ENCODE assay signal across 10 cellular contexts in genomic region chrX:69128573-69128972, GRCh38. TPM values are rescaled to one million over a fixed set of nuclear protein-coding genes. Genes with fewer than 3 reads are reported as not detected.
DNase-seq lines count a peak whose midpoint lies in the region; ATAC-seq and TF ChIP-seq lines count a peak whose summit lies in the region.
"Had no signal": no experiment of that assay in that cellular context is flagged by ENCODE, and none has a peak within 500 bp of the region (broad histone marks: within the 10 kb centered on the region; RNA-seq: fewer than 3 reads in every experiment).

No MANE protein-coding gene starts in this region.

- H3K9me3 Mint-ChIP-seq in WTC11 = no peaks in the 10 kb centered on the region

- no peak overlapping the region for H3K27ac Mint-ChIP-seq in WTC11

- peak overlapping the region; percentile 45; the same call in 1 of the 2 replicates for H3K4me3 Mint-ChIP-seq in WTC11

- peak; percentile 80 for ATAC-seq in WTC11
- ATAC-seq in left cardiac atrium = peak; percentile 48 to 88
- ATAC-seq in activated CD4-positive, CD25-positive, alpha-beta regulatory T cell treated with anti-CD3 and anti-CD28 coated beads, Interleukin-2, amount 50 U/mL, for 24 hours = no peak

- DNase-seq in ELR (ENCODE audit: low read depth) = peak; percentile 33
- peak; percentile 51 for DNase-seq in WTC11 (ENCODE audit: low spot score)
- peak; percentile 40 for DNase-seq in left cardiac atrium
- peak; percentile 57 for DNase-seq in retina
- DNase-seq in GOT3 (lab: John Stamatoyannopoulos, UW) = no peak
- DNase-seq in T-helper 1 cell = no peak
- no peak for DNase-seq in mucosa of gallbladder (ENCODE audit: low spot score)
- DNase-seq: KG1; stimulated activated CD4-positive, alpha-beta T cell treated with anti-CD3 and anti-CD28 coated beads, Interleukin-2, amount 100 ng/mL, for 48 hours had no signal

- intact Hi-C loops in left cardiac atrium (cut with DNase I) = no loop called here

- H3K36me3 Mint-ChIP-seq in WTC11 = no peaks in the 10 kb centered on the region

- H3K27me3 Mint-ChIP-seq in WTC11 (ENCODE audit: low read depth) = peaks cover 42% of the 10 kb centered on the region

- CTCF ChIA-PET in WTC11 (lab: Charles Lee) = interaction anchor here (0.7 to 2.5 kb wide), 11 partner anchors 9 to 306 kb away, joined by 3 to 18 read pairs (median 6); partner anchors contain the start of gene EFNB1

- no peak for TF ChIP-seq CTCF in WTC11 (IDR thresholded peaks at IDR 0.05)

- POLR2A ChIA-PET in WTC11 (lab: Charles Lee) = interaction anchor here (0.5 to 1.1 kb wide), 2 partner anchors 23 to 37 kb away, joined by 3 to 5 read pairs; partner anchors contain the start of gene PJA1

- peaks cover 30% of the 10 kb centered on the region for H3K4me1 Mint-ChIP-seq in WTC11

TF ChIP-seq in WTC11, 78 proteins besides CTCF, POLR2A, EP300 and RAD21:
- TF ChIP-seq NR3C1 (CRISPR knock-in tag; conservative IDR thresholded peaks at IDR 0.05; ENCODE audit: low read depth) = no peak
- TF ChIP-seq STAT6 (CRISPR knock-in tag; conservative IDR thresholded peaks at IDR 0.05; ENCODE audit: low read depth) = no peak
- TF ChIP-seq GTF2I (CRISPR knock-in tag; conservative IDR thresholded peaks at IDR 0.05) = no peak
- TF ChIP-seq, protein P1, sequence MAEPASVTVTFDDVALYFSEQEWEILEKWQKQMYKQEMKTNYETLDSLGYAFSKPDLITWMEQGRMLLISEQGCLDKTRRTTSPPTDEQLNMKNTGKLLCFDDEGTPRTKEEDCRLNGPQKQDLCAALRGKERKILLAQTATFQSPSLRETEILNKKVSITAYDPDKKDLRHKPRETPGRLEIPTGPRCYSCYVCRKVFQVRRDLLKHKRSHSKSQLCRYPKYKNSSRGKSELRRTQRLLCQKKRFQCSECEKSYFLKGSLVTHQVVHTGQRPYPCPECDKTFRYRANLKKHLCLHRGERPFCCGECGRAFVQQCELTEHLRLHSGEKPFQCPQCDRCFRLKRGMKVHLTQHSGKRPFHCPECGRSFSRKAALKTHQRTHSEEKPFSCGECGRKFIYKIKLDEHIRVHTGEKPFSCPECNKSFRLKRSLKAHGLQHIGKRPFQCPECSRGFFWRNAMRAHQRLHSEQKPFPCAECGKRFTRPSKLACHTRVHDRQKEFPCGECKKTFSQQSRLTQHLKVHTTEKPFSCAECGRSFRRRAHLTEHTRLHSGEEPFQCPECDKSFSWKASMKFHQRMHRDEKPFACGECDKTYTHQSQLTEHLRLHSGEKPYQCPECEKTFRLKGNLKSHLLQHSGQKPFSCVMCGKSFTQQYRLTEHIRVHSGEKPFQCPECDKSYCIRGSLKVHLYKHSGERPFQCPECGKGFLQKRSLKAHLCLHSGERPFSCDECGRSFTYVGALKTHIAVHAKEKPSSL (CRISPR knock-in tag; conservative IDR thresholded peaks at IDR 0.05) = no peak
- TF ChIP-seq ZSCAN18 (CRISPR knock-in tag; IDR thresholded peaks at IDR 0.05) = no peak

RNA-seq across cellular contexts. Expression of gene PJA1, which starts 36.7 kb away (rescaled TPM):
- total RNA-seq in WTC11 (2021) (37.9 to 43.1 TPM (median 39.9 TPM) in 3 replicates), left cardiac atrium (10 to 100 TPM; 16.9 to 23.4 TPM), mucosa of gallbladder (25.0 TPM)

Comparison
In these comparisons a context has a peak if more than half of its experiments do, and no peak if none do; other contexts are left out.
1. DNase-seq: peak in ELR (single experiment), WTC11 (single experiment), left cardiac atrium (single experiment) and retina (single experiment); none in GOT3 (single experiment), T-helper 1 cell (0 of 5) and mucosa of gallbladder (single experiment).
2. ATAC-seq: peak in WTC11 (single experiment) and left cardiac atrium (2 of 2); none in activated CD4-positive, CD25-positive, alpha-beta regulatory T cell treated with anti-CD3 and anti-CD28 coated beads, Interleukin-2, amount 50 U/mL, for 24 hours (0 of 2).